11 cellular contexts compared by ENCODE assay signal in genomic region chr1:183686228-183686627, GRCh38. TPM values are rescaled to one million over a fixed set of nuclear protein-coding genes. Genes with fewer than 3 reads are reported as not detected.
"Had no signal": no experiment of that assay in that cellular context is flagged by ENCODE, and none has a peak within 500 bp of the region (broad histone marks: within the 10 kb centered on the region; RNA-seq: fewer than 3 reads in every experiment).

No MANE protein-coding gene starts in this region.

- H3K27ac ChIP-seq: GM23248, HL-60 had no signal

- H3K36me3 ChIP-seq: HAP-1 had no signal

- ATAC-seq: HCT116 had no signal

- H3K9ac ChIP-seq: GM23248 had no signal

- H3K9me3 ChIP-seq: HAP-1 had no signal

- H2AFZ ChIP-seq: GM23248 had no signal

- H3K4me3 ChIP-seq: GM23248, HAP-1 had no signal

- DNase-seq: GM23248, GOT3, H7, HFFc6, KG1 had no signal

- H3K4me1 ChIP-seq: HAP-1 had no signal

RNA-seq across cellular contexts. Expression of gene APOBEC4, which starts 33.1 kb away (rescaled TPM):
- total RNA-seq: GM23248, H4, H7, HFFc6, HT1080 had no signal
- polyA plus RNA-seq: GM23248, IgD-negative memory B cell had no signal
